In the genomic region with DNA sequence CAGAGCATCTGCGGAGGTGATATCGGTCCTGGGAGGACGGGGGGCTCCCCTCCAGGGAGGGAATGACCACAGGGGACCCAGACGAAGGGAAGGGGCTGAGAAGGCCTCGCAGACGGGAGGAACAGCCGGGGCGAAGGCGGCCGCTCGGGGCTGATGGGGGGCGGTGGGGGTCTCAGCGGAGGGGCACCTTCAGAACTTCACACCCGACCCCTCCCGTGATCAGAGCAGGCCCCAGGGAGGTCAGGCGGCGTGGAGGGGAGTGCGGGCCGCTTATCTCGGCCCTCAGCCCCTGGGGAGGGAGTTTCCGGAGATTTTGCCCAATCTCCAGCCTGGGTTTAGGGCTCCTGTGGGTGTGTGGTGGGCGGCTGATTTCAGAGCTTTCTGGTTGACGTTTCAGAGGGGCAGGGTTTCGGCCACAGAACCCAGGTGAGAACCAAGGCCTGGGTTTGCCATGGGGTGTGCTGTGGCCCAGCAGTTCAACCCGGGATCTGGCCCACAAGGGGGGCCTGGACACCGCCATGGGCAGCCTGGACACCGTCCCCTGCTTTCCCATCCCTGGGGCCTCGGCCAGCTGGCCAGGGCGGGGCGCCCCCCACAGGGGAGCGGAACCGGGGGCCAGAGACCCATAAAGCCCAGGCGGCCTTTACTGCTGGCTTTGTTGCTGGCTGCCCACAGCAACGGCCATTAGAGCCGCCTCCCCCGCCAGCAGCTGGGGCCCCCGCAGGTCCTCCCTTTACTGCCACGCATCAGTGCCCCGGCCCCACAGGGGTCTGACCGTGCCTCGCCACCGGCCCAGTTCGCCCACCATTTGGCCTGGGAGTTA, we compare ENCODE assay signal across 1 cellular context.
TF ChIP-seq lines count a peak whose summit lies in the region.

No MANE protein-coding gene starts in this region.

TF ChIP-seq in GM12878, 131 proteins besides CTCF, POLR2A, EP300 and RAD21 (continues in another document):
- TF ChIP-seq PML (IDR thresholded peaks at IDR 0.05; ENCODE audit: low read length) = 0 out of 2 replicates have a peak, but pooled peaks have one; percentile 65
- peak; percentile 95 for TF ChIP-seq IKZF2 (IDR thresholded peaks at IDR 0.05)
- TF ChIP-seq PKNOX1 (IDR thresholded peaks at IDR 0.05) = peak; percentile 35; the same call in 1 of the 2 replicates
- peak; percentile 90 for TF ChIP-seq MTA2 (IDR thresholded peaks at IDR 0.05; ENCODE audit: low read depth)
- peak; percentile 36 for TF ChIP-seq KLF5 (IDR thresholded peaks at IDR 0.05; ENCODE audit: partially characterized antibody)
- TF ChIP-seq, protein P1, sequence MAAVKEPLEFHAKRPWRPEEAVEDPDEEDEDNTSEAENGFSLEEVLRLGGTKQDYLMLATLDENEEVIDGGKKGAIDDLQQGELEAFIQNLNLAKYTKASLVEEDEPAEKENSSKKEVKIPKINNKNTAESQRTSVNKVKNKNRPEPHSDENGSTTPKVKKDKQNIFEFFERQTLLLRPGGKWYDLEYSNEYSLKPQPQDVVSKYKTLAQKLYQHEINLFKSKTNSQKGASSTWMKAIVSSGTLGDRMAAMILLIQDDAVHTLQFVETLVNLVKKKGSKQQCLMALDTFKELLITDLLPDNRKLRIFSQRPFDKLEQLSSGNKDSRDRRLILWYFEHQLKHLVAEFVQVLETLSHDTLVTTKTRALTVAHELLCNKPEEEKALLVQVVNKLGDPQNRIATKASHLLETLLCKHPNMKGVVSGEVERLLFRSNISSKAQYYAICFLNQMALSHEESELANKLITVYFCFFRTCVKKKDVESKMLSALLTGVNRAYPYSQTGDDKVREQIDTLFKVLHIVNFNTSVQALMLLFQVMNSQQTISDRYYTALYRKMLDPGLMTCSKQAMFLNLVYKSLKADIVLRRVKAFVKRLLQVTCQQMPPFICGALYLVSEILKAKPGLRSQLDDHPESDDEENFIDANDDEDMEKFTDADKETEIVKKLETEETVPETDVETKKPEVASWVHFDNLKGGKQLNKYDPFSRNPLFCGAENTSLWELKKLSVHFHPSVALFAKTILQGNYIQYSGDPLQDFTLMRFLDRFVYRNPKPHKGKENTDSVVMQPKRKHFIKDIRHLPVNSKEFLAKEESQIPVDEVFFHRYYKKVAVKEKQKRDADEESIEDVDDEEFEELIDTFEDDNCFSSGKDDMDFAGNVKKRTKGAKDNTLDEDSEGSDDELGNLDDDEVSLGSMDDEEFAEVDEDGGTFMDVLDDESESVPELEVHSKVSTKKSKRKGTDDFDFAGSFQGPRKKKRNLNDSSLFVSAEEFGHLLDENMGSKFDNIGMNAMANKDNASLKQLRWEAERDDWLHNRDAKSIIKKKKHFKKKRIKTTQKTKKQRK (IDR thresholded peaks at IDR 0.05; ENCODE audit: low read depth, low read length) = no peak
- TF ChIP-seq, protein P2, sequence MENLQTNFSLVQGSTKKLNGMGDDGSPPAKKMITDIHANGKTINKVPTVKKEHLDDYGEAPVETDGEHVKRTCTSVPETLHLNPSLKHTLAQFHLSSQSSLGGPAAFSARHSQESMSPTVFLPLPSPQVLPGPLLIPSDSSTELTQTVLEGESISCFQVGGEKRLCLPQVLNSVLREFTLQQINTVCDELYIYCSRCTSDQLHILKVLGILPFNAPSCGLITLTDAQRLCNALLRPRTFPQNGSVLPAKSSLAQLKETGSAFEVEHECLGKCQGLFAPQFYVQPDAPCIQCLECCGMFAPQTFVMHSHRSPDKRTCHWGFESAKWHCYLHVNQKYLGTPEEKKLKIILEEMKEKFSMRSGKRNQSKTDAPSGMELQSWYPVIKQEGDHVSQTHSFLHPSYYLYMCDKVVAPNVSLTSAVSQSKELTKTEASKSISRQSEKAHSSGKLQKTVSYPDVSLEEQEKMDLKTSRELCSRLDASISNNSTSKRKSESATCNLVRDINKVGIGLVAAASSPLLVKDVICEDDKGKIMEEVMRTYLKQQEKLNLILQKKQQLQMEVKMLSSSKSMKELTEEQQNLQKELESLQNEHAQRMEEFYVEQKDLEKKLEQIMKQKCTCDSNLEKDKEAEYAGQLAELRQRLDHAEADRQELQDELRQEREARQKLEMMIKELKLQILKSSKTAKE (IDR thresholded peaks at IDR 0.05; ENCODE audit: low read depth, poor library complexity, severe bottlenecking) = peak; percentile 76
- no peak for TF ChIP-seq SUPT20H (IDR thresholded peaks at IDR 0.05; ENCODE audit: borderline replicate concordance, control insufficient read depth, low read depth, low read length)
- TF ChIP-seq RELA (IDR thresholded peaks at IDR 0.05; ENCODE audit: borderline replicate concordance, partially characterized antibody) = peak; percentile 29
- no peak for TF ChIP-seq ZNF24 (IDR thresholded peaks at IDR 0.05)
- TF ChIP-seq, protein P3, sequence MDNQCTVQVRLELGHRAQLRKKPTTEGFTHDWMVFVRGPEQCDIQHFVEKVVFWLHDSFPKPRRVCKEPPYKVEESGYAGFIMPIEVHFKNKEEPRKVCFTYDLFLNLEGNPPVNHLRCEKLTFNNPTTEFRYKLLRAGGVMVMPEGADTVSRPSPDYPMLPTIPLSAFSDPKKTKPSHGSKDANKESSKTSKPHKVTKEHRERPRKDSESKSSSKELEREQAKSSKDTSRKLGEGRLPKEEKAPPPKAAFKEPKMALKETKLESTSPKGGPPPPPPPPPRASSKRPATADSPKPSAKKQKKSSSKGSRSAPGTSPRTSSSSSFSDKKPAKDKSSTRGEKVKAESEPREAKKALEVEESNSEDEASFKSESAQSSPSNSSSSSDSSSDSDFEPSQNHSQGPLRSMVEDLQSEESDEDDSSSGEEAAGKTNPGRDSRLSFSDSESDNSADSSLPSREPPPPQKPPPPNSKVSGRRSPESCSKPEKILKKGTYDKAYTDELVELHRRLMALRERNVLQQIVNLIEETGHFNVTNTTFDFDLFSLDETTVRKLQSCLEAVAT (IDR thresholded peaks at IDR 0.05) = peak; percentile 98
- no peak for TF ChIP-seq CHD1 (IDR thresholded peaks at IDR 0.05; ENCODE audit: low read depth, low read length)
- peak; percentile 91 for TF ChIP-seq PAX5 (IDR thresholded peaks at IDR 0.05; ENCODE audit: borderline replicate concordance, low read depth, low read length)
- TF ChIP-seq NRF1 (conservative IDR thresholded peaks at IDR 0.05; ENCODE audit: low read depth, low read length) = no peak
- TF ChIP-seq FOXM1 (IDR thresholded peaks at IDR 0.05; ENCODE audit: low read depth, low read length) = peak; percentile 74; the same call in 1 of the 2 replicates
- TF ChIP-seq, protein P4, sequence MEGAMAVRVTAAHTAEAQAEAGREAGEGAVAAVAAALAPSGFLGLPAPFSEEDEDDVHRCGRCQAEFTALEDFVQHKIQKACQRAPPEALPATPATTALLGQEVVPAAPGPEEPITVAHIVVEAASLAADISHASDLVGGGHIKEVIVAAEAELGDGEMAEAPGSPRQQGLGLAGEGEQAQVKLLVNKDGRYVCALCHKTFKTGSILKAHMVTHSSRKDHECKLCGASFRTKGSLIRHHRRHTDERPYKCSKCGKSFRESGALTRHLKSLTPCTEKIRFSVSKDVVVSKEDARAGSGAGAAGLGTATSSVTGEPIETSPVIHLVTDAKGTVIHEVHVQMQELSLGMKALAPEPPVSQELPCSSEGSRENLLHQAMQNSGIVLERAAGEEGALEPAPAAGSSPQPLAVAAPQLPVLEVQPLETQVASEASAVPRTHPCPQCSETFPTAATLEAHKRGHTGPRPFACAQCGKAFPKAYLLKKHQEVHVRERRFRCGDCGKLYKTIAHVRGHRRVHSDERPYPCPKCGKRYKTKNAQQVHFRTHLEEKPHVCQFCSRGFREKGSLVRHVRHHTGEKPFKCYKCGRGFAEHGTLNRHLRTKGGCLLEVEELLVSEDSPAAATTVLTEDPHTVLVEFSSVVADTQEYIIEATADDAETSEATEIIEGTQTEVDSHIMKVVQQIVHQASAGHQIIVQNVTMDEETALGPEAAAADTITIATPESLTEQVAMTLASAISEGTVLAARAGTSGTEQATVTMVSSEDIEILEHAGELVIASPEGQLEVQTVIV (IDR thresholded peaks at IDR 0.05; ENCODE audit: borderline replicate concordance, partially characterized antibody) = no peak
- TF ChIP-seq, protein P5, sequence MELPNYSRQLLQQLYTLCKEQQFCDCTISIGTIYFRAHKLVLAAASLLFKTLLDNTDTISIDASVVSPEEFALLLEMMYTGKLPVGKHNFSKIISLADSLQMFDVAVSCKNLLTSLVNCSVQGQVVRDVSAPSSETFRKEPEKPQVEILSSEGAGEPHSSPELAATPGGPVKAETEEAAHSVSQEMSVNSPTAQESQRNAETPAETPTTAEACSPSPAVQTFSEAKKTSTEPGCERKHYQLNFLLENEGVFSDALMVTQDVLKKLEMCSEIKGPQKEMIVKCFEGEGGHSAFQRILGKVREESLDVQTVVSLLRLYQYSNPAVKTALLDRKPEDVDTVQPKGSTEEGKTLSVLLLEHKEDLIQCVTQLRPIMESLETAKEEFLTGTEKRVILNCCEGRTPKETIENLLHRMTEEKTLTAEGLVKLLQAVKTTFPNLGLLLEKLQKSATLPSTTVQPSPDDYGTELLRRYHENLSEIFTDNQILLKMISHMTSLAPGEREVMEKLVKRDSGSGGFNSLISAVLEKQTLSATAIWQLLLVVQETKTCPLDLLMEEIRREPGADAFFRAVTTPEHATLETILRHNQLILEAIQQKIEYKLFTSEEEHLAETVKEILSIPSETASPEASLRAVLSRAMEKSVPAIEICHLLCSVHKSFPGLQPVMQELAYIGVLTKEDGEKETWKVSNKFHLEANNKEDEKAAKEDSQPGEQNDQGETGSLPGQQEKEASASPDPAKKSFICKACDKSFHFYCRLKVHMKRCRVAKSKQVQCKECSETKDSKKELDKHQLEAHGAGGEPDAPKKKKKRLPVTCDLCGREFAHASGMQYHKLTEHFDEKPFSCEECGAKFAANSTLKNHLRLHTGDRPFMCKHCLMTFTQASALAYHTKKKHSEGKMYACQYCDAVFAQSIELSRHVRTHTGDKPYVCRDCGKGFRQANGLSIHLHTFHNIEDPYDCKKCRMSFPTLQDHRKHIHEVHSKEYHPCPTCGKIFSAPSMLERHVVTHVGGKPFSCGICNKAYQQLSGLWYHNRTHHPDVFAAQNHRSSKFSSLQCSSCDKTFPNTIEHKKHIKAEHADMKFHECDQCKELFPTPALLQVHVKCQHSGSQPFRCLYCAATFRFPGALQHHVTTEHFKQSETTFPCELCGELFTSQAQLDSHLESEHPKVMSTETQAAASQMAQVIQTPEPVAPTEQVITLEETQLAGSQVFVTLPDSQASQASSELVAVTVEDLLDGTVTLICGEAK (IDR thresholded peaks at IDR 0.05; ENCODE audit: borderline replicate concordance) = no peak
- TF ChIP-seq CBX5 (IDR thresholded peaks at IDR 0.05; ENCODE audit: low read depth) = 0 out of 2 replicates have a peak, but pooled peaks have one; percentile 44
- TF ChIP-seq DPF2 (IDR thresholded peaks at IDR 0.05) = peak; percentile 97
- TF ChIP-seq, protein P6, sequence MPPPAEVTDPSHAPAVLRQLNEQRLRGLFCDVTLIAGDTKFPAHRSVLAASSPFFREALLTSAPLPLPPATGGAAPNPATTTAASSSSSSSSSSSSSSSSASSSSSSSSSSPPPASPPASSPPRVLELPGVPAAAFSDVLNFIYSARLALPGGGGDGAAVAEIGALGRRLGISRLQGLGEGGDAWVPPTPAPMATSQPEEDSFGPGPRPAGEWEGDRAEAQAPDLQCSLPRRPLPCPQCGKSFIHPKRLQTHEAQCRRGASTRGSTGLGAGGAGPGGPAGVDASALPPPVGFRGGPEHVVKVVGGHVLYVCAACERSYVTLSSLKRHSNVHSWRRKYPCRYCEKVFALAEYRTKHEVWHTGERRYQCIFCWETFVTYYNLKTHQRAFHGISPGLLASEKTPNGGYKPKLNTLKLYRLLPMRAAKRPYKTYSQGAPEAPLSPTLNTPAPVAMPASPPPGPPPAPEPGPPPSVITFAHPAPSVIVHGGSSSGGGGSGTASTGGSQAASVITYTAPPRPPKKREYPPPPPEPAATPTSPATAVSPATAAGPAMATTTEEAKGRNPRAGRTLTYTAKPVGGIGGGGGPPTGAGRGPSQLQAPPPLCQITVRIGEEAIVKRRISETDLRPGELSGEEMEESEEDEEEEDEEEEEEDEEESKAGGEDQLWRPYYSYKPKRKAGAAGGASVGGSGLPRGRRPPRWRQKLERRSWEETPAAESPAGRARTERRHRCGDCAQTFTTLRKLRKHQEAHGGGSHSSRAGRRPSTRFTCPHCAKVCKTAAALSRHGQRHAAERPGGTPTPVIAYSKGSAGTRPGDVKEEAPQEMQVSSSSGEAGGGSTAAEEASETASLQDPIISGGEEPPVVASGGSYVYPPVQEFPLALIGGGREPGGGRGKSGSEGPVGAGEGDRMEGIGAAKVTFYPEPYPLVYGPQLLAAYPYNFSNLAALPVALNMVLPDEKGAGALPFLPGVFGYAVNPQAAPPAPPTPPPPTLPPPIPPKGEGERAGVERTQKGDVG (CRISPR knock-in tag; IDR thresholded peaks at IDR 0.05) = no peak
- TF ChIP-seq POLR2AphosphoS5 (IDR thresholded peaks at IDR 0.05; ENCODE audit: low read length) = peak; percentile 72; the same call in 1 of the 2 replicates
- no peak for TF ChIP-seq NFYA (IDR thresholded peaks at IDR 0.05; ENCODE audit: borderline replicate concordance, low read depth, low read length)
- TF ChIP-seq NR2F1 (conservative IDR thresholded peaks at IDR 0.05) = peak; percentile 94
- 0 out of 2 replicates have a peak, but pooled peaks have one; percentile 20 for TF ChIP-seq TCF7 (IDR thresholded peaks at IDR 0.05; ENCODE audit: borderline replicate concordance)
- no peak; the same call in 1 of the 2 replicates for TF ChIP-seq SMC3 (IDR thresholded peaks at IDR 0.05; ENCODE audit: borderline replicate concordance, low read length)
- 0 out of 2 replicates have a peak, but pooled peaks have one; percentile 50 for TF ChIP-seq RB1 (IDR thresholded peaks at IDR 0.05; ENCODE audit: borderline replicate concordance)
- TF ChIP-seq BMI1 (IDR thresholded peaks at IDR 0.05; ENCODE audit: borderline replicate concordance) = peak; percentile 60; the same call in 1 of the 2 replicates
- TF ChIP-seq POLR2AphosphoS2 (IDR thresholded peaks at IDR 0.05; ENCODE audit: low read depth, low read length) = no peak
- peak; percentile 79 for TF ChIP-seq CREB1 (IDR thresholded peaks at IDR 0.05; ENCODE audit: low read depth)
- TF ChIP-seq CHD2 (IDR thresholded peaks at IDR 0.05; ENCODE audit: borderline replicate concordance, low read depth, low read length) = peak; percentile 54; the same call in 1 of the 2 replicates
- no peak for TF ChIP-seq STAT1 (conservative IDR thresholded peaks at IDR 0.05)
- TF ChIP-seq ZZZ3 (IDR thresholded peaks at IDR 0.05; ENCODE audit: control insufficient read depth, insufficient read length, low read depth) = no peak
- TF ChIP-seq NFIC (IDR thresholded peaks at IDR 0.05; ENCODE audit: low read depth, low read length) = peak; percentile 80; the same call in 1 of the 2 replicates
- TF ChIP-seq, protein P7, sequence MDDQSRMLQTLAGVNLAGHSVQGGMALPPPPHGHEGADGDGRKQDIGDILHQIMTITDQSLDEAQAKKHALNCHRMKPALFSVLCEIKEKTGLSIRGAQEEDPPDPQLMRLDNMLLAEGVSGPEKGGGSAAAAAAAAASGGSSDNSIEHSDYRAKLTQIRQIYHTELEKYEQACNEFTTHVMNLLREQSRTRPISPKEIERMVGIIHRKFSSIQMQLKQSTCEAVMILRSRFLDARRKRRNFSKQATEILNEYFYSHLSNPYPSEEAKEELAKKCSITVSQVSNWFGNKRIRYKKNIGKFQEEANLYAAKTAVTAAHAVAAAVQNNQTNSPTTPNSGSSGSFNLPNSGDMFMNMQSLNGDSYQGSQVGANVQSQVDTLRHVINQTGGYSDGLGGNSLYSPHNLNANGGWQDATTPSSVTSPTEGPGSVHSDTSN (IDR thresholded peaks at IDR 0.05; ENCODE audit: insufficient replicate concordance, low read depth, low read length) = no peak
